In the genomic region with DNA sequence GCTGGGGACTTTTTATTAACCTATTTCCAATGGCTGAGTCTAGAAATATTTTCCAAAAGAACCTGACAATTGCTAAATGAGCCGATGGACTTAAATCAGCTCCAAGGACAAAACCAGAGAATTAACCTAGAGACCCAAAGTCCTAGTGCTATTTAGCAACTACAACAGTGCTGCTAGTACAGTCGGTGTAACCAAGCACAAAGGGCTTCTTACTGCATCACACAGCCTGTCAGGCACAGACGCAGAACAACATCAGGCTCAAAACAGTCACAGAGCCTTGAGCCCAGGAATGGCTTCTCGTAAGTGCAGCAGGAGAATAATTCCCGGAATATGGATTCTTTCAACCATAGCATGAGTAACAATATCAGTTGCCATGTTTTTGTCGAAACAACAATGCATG, we compare ENCODE assay signal across 20 cellular contexts.
DNase-seq lines count a peak whose midpoint lies in the region; ATAC-seq and TF ChIP-seq lines count a peak whose summit lies in the region.
"Had no signal": no experiment of that assay in that cellular context is flagged by ENCODE, and none has a peak within 500 bp of the region (broad histone marks: within the 10 kb centered on the region; RNA-seq: fewer than 3 reads in every experiment).

No MANE protein-coding gene starts in this region.

- no peak for ATAC-seq in natural killer cell
- ATAC-seq in natural killer cell treated with Interleukin-12 subunit alpha and Interleukin-12 subunit beta and Interleukin-15 and Interleukin-18, amount 100 ng/mL, for 72 hours: no peak
- ATAC-seq in right lobe of liver: peak in 3 of 4 donors; percentile 27 to 33 (median 29)
- ATAC-seq: A549, Panc1 had no signal

- H3K27ac ChIP-seq in right lobe of liver: peak overlapping the region in 1 of 3 donors; percentile 56
- H3K27ac ChIP-seq: A549 had no signal

- H3K27ac Mint-ChIP-seq in natural killer cell (peak overlapping the region; percentile 92 to 98), immature natural killer cell (peak overlapping the region in 5 of 6 donors; percentile 66 to 99 (median 83))
- H3K27ac Mint-ChIP-seq in natural killer cell treated with Interleukin-12 subunit alpha and Interleukin-12 subunit beta and Interleukin-15 and Interleukin-18, amount 100 ng/mL, for 72 hours: peak overlapping the region in 1 of 2 donors; percentile 50
- H3K27ac Mint-ChIP-seq in activated naive CD4-positive, alpha-beta T cell treated with anti-CD3 and anti-CD28 coated beads, Interleukin-2, amount 10 ng/mL, durations not matched to agents 7 days and 5 days: no peak overlapping the region
- no peak overlapping the region for H3K27ac Mint-ChIP-seq in activated naive CD4-positive, alpha-beta T cell treated with anti-CD3 and anti-CD28 coated beads for 36 hours

- H3K36me3 Mint-ChIP-seq in natural killer cell (no peaks in the 10 kb centered on the region), immature natural killer cell (peaks cover 7 to 28% (median 13%) of the 10 kb centered on the region in 3 donors)
- peaks cover 4% of the 10 kb centered on the region for H3K36me3 Mint-ChIP-seq in natural killer cell treated with Interleukin-12 subunit alpha and Interleukin-12 subunit beta and Interleukin-15 and Interleukin-18, amount 100 ng/mL, for 72 hours
- H3K36me3 Mint-ChIP-seq in activated naive CD4-positive, alpha-beta T cell treated with anti-CD3 and anti-CD28 coated beads, Interleukin-2, amount 10 ng/mL, durations not matched to agents 7 days and 5 days: no peaks in the 10 kb centered on the region
- H3K36me3 Mint-ChIP-seq in activated naive CD4-positive, alpha-beta T cell treated with anti-CD3 and anti-CD28 coated beads for 36 hours (ENCODE audit: low read depth): peaks cover 5% of the 10 kb centered on the region

- H3K4me1 ChIP-seq in right lobe of liver: peaks cover 0 to 57% (median 24%) of the 10 kb centered on the region in 4 donors

- intact Hi-C loops in natural killer cell (cut with micrococcal nuclease): no loop called here
- intact Hi-C loops in right lobe of liver (cut with DNase I): loop anchor here in 1 of 2 donors (10.0 kb wide), 1 partner anchor 67 kb away; a partner anchor contains a TSS
- intact Hi-C loops in activated naive CD4-positive, alpha-beta T cell treated with anti-CD3 and anti-CD28 coated beads for 36 hours (cut with micrococcal nuclease): no loop called here

- no peak overlapping the region for H3K4me3 ChIP-seq in right lobe of liver
- H3K4me3 ChIP-seq: A549 had no signal

- no peaks in the 10 kb centered on the region for H3K9me3 ChIP-seq in right lobe of liver
- H3K9me3 ChIP-seq: A549, BE2C had no signal

- H3K4me3 Mint-ChIP-seq in natural killer cell (peak overlapping the region; percentile 3), immature natural killer cell (peak overlapping the region in 2 of 5 donors; percentile 12 to 43)
- no peak overlapping the region for H3K4me3 Mint-ChIP-seq in natural killer cell treated with Interleukin-12 subunit alpha and Interleukin-12 subunit beta and Interleukin-15 and Interleukin-18, amount 100 ng/mL, for 72 hours
- H3K4me3 Mint-ChIP-seq in activated naive CD4-positive, alpha-beta T cell treated with anti-CD3 and anti-CD28 coated beads, Interleukin-2, amount 10 ng/mL, durations not matched to agents 7 days and 5 days: no peak overlapping the region
- no peak overlapping the region for H3K4me3 Mint-ChIP-seq in activated naive CD4-positive, alpha-beta T cell treated with anti-CD3 and anti-CD28 coated beads for 36 hours

- H3K4me1 Mint-ChIP-seq in natural killer cell (peaks cover 89 to 90% of the 10 kb centered on the region in 2 donors), immature natural killer cell (peaks cover 92 to 98% of the 10 kb centered on the region in 2 donors)
- peaks cover 44 to 63% of the 10 kb centered on the region in 2 donors for H3K4me1 Mint-ChIP-seq in natural killer cell treated with Interleukin-12 subunit alpha and Interleukin-12 subunit beta and Interleukin-15 and Interleukin-18, amount 100 ng/mL, for 72 hours (ENCODE audit: low read depth in 2 of 2)
- peaks cover 15% of the 10 kb centered on the region for H3K4me1 Mint-ChIP-seq in activated naive CD4-positive, alpha-beta T cell treated with anti-CD3 and anti-CD28 coated beads, Interleukin-2, amount 10 ng/mL, durations not matched to agents 7 days and 5 days
- peaks cover 18% of the 10 kb centered on the region for H3K4me1 Mint-ChIP-seq in activated naive CD4-positive, alpha-beta T cell treated with anti-CD3 and anti-CD28 coated beads for 36 hours (ENCODE audit: low read depth)

- no peak for TF ChIP-seq CTCF in natural killer cell (IDR thresholded peaks at IDR 0.05)
- TF ChIP-seq CTCF in right lobe of liver (IDR thresholded peaks at IDR 0.05): no peak

- CTCF ChIA-PET in activated naive CD4-positive, alpha-beta T cell treated with anti-CD3 and anti-CD28 coated beads, Interleukin-2, amount 10 ng/mL, durations not matched to agents 7 days and 5 days (lab: Charles Lee): interaction anchor here (2.3 kb wide), 1 partner anchor 11 kb away, joined by 7 read pairs; no protein-coding TSS in a partner anchor
- CTCF ChIA-PET in activated naive CD4-positive, alpha-beta T cell treated with anti-CD3 and anti-CD28 coated beads for 36 hours (lab: Charles Lee): interaction anchor here (0.6 to 1.1 kb wide), 2 partner anchors 60 to 158 kb away, joined by 5 to 7 read pairs; a partner anchor contains a TSS

- DNase-seq in natural killer cell (no peak), immature natural killer cell (no peak), right lobe of liver (no peak), NCI-H2171 treated with DMSO at 0.1 percent for 48 hours (lab: John Stamatoyannopoulos, UW) (no peak), EL (no peak)
- DNase-seq in natural killer cell treated with Interleukin-12 subunit alpha and Interleukin-12 subunit beta and Interleukin-15 and Interleukin-18, amount 100 ng/mL, for 72 hours (ENCODE audit: low spot score): no peak
- DNase-seq in activated naive CD4-positive, alpha-beta T cell treated with anti-CD3 and anti-CD28 coated beads, Interleukin-2, amount 10 ng/mL, durations not matched to agents 7 days and 5 days: no peak
- no peak for DNase-seq in activated naive CD4-positive, alpha-beta T cell treated with anti-CD3 and anti-CD28 coated beads for 36 hours
- DNase-seq: BE2C, DMS53, H7, KG1, NCI-H1105, NCI-H2029 treated with DMSO at 0.1 percent for 48 hours, NCI-H345, NCI-H524 treated with DMSO at 0.1 percent for 48 hours, NCI-H82, SIG-M5 had no signal

- TF ChIP-seq POLR2A in right lobe of liver (IDR thresholded peaks at IDR 0.05): no peak

- WGBS in right lobe of liver (ENCODE audit: insufficient coverage, low coverage, low lambda C conversion rate, missing lambda C conversion rate): 54% methylated on average over 6 of the region's 6 CpGs

- no peaks in the 10 kb centered on the region for H3K27me3 ChIP-seq in right lobe of liver
- H3K27me3 ChIP-seq: BE2C had no signal

- H3K9me3 Mint-ChIP-seq in natural killer cell (no peaks in the 10 kb centered on the region), immature natural killer cell (no peaks in the 10 kb centered on the region)
- H3K9me3 Mint-ChIP-seq in natural killer cell treated with Interleukin-12 subunit alpha and Interleukin-12 subunit beta and Interleukin-15 and Interleukin-18, amount 100 ng/mL, for 72 hours: peaks cover 4% of the 10 kb centered on the region
- H3K9me3 Mint-ChIP-seq in activated naive CD4-positive, alpha-beta T cell treated with anti-CD3 and anti-CD28 coated beads, Interleukin-2, amount 10 ng/mL, durations not matched to agents 7 days and 5 days: no peaks in the 10 kb centered on the region
- peaks cover 5% of the 10 kb centered on the region for H3K9me3 Mint-ChIP-seq in activated naive CD4-positive, alpha-beta T cell treated with anti-CD3 and anti-CD28 coated beads for 36 hours

- no peaks in the 10 kb centered on the region for H3K36me3 ChIP-seq in right lobe of liver
- H3K36me3 ChIP-seq: BE2C had no signal

- H3K27me3 Mint-ChIP-seq in natural killer cell (ENCODE audit: low read depth in 2 of 2) (no peaks in the 10 kb centered on the region), immature natural killer cell (ENCODE audit: low read depth in 3 of 3) (peaks cover 0 to 3% (median 2%) of the 10 kb centered on the region in 3 donors)
- H3K27me3 Mint-ChIP-seq in natural killer cell treated with Interleukin-12 subunit alpha and Interleukin-12 subunit beta and Interleukin-15 and Interleukin-18, amount 100 ng/mL, for 72 hours: no peaks in the 10 kb centered on the region
- peaks cover 25% of the 10 kb centered on the region for H3K27me3 Mint-ChIP-seq in activated naive CD4-positive, alpha-beta T cell treated with anti-CD3 and anti-CD28 coated beads, Interleukin-2, amount 10 ng/mL, durations not matched to agents 7 days and 5 days
- peaks cover 2% of the 10 kb centered on the region for H3K27me3 Mint-ChIP-seq in activated naive CD4-positive, alpha-beta T cell treated with anti-CD3 and anti-CD28 coated beads for 36 hours (ENCODE audit: low read depth)

Comparison
In these comparisons a context has a peak if more than half of its experiments do, and no peak if none do; other contexts are left out.
1. ATAC-seq: peak in right lobe of liver (3 of 4); none in natural killer cell (0 of 3) and natural killer cell treated with Interleukin-12 subunit alpha and Interleukin-12 subunit beta and Interleukin-15 and Interleukin-18, amount 100 ng/mL, for 72 hours (0 of 2).
2. H3K27ac Mint-ChIP-seq: peak in natural killer cell (2 of 2) and immature natural killer cell (5 of 6); none in activated naive CD4-positive, alpha-beta T cell treated with anti-CD3 and anti-CD28 coated beads, Interleukin-2, amount 10 ng/mL, durations not matched to agents 7 days and 5 days (single experiment) and activated naive CD4-positive, alpha-beta T cell treated with anti-CD3 and anti-CD28 coated beads for 36 hours (single experiment).